ENCODE assay signal across 8 cellular contexts in genomic region chr13:106533940-106534843, GRCh38. TPM values are rescaled to one million over a fixed set of nuclear protein-coding genes. Genes with fewer than 3 reads are reported as not detected.
DNase-seq lines count a peak whose midpoint lies in the region; ATAC-seq and TF ChIP-seq lines count a peak whose summit lies in the region.

No MANE protein-coding gene starts in this region.

- in situ Hi-C loops in brain microvascular endothelial cell (cut with HindIII; ENCODE audit: low pct_ligation_motif_present, low sequenced_read_pairs), result no loop called here

- H3K27ac ChIP-seq in SJCRH30, result peak overlapping the region; percentile 28; the same call in 1 of the 2 replicates
- peak overlapping the region; percentile 92 for H3K27ac ChIP-seq in brain microvascular endothelial cell
- H3K27ac ChIP-seq in iPS DF 6.9 (ENCODE audit: low read length), result no peak overlapping the region

- POLR2A ChIA-PET in activated CD4-positive, alpha-beta T cell treated with anti-CD3 and anti-CD28 coated beads for 36 hours (lab: Charles Lee), result no interaction called here

- intact Hi-C loops in activated CD4-positive, alpha-beta T cell treated with anti-CD3 and anti-CD28 coated beads for 36 hours (cut with DNase I, micrococcal nuclease), result loop anchor here in 1 of 2 experiments (2.0 to 10.0 kb wide), 3 partner anchors 43 to 1487 kb away; no protein-coding TSS in a partner anchor

- TF ChIP-seq CTCF in brain microvascular endothelial cell (IDR thresholded peaks at IDR 0.05; ENCODE audit: low read depth, low read length, missing control alignments), result peak; percentile 12

- H3K4me3 Mint-ChIP-seq in activated CD4-positive, alpha-beta T cell treated with anti-CD3 and anti-CD28 coated beads for 36 hours, result peak overlapping the region; percentile 68

- H3K4me1 ChIP-seq in SJCRH30 (peaks cover 8% of the 10 kb centered on the region), iPS DF 6.9 (ENCODE audit: control insufficient read depth, insufficient read depth, low read length) (peaks cover 6% of the 10 kb centered on the region; the same call in 1 of the 2 replicates)

- no peaks in the 10 kb centered on the region for H3K9me3 Mint-ChIP-seq in activated CD4-positive, alpha-beta T cell treated with anti-CD3 and anti-CD28 coated beads for 36 hours (ENCODE audit: low read depth)

- H3K36me3 ChIP-seq in SJCRH30, result no peaks in the 10 kb centered on the region
- H3K36me3 ChIP-seq in brain microvascular endothelial cell (replicated peaks), result no peaks in the 10 kb centered on the region
- H3K36me3 ChIP-seq in iPS DF 6.9 (ENCODE audit: control insufficient read depth, insufficient read depth, low read length), result no peaks in the 10 kb centered on the region

- peak; percentile 45 for DNase-seq in activated CD4-positive, alpha-beta T cell treated with anti-CD3 and anti-CD28 coated beads for 36 hours
- no peak for DNase-seq in activated CD4-positive, alpha-beta T cell treated with anti-CD3 and anti-CD28 coated beads for 1 hour
- DNase-seq in SJCRH30 (peak; percentile 63 to 75), brain microvascular endothelial cell (peak; percentile 55), iPS DF 6.9 (ENCODE audit: low read depth, low spot score) (no peak), retina (peak; percentile 85)

- H3K27me3 ChIP-seq in SJCRH30 (no peaks in the 10 kb centered on the region), brain microvascular endothelial cell (replicated peaks) (no peaks in the 10 kb centered on the region), iPS DF 6.9 (ENCODE audit: control insufficient read depth, insufficient read depth, low read length) (peaks cover 1% of the 10 kb centered on the region; the same call in 1 of the 2 replicates)

- ATAC-seq in activated CD4-positive, alpha-beta T cell treated with anti-CD3 and anti-CD28 coated beads for 36 hours, result no peak
- ATAC-seq in GM21528 (IDR thresholded peaks at IDR 0.05; ENCODE audit: low FRiP score, unreplicated experiment), result no peak
- no peak for ATAC-seq in HG03280 (IDR thresholded peaks at IDR 0.05; ENCODE audit: unreplicated experiment)

- H3K27ac Mint-ChIP-seq in activated CD4-positive, alpha-beta T cell treated with anti-CD3 and anti-CD28 coated beads for 36 hours, result no peak overlapping the region

- no peaks in the 10 kb centered on the region for H3K36me3 Mint-ChIP-seq in activated CD4-positive, alpha-beta T cell treated with anti-CD3 and anti-CD28 coated beads for 36 hours (ENCODE audit: low read depth)

- no CpG with 5 or more reads among the region's 89 CpGs for WGBS in iPS DF 6.9 (ENCODE audit: insufficient coverage, insufficient read length)

- H3K4me1 Mint-ChIP-seq in activated CD4-positive, alpha-beta T cell treated with anti-CD3 and anti-CD28 coated beads for 36 hours, result peaks cover 19% of the 10 kb centered on the region

- H3K27me3 Mint-ChIP-seq in activated CD4-positive, alpha-beta T cell treated with anti-CD3 and anti-CD28 coated beads for 36 hours, result peaks cover 31% of the 10 kb centered on the region

- H3K4me3 ChIP-seq in SJCRH30 (peak overlapping the region; percentile 78), brain microvascular endothelial cell (ENCODE audit: low read depth, low read length) (peak overlapping the region; percentile 94), iPS DF 6.9 (ENCODE audit: low read length) (peak overlapping the region; percentile 85)

- no peaks in the 10 kb centered on the region for H3K9me3 ChIP-seq in SJCRH30 (replicated peaks)
- H3K9me3 ChIP-seq in iPS DF 6.9 (ENCODE audit: control insufficient read depth, insufficient read depth, low read length), result no peaks in the 10 kb centered on the region

- CTCF ChIA-PET in activated CD4-positive, alpha-beta T cell treated with anti-CD3 and anti-CD28 coated beads for 36 hours (lab: Charles Lee), result interaction anchor here (0.9 to 3.5 kb wide), 2 partner anchors 12 to 33 kb away, joined by 3 to 36 read pairs; partner anchors contain the start of gene ARGLU1

RNA-seq across cellular contexts. Expression of gene EFNB2, which starts 1.3 kb away (rescaled TPM):
- total RNA-seq in activated CD4-positive, alpha-beta T cell treated with anti-CD3 and anti-CD28 coated beads for 36 hours, result under 1 TPM; 0.05 to 0.14 TPM
- total RNA-seq in SJCRH30 (2014; rRNA removed; shearing (Covaris generic)), result 18.0 and 19.0 TPM in 2 replicates

RNA-seq across cellular contexts. Expression of gene ARGLU1, which starts 33.7 kb away (rescaled TPM):
- total RNA-seq in activated CD4-positive, alpha-beta T cell treated with anti-CD3 and anti-CD28 coated beads for 36 hours, result 10 to 100 TPM; 68.8 to 94.2 TPM
- total RNA-seq in SJCRH30 (2014; rRNA removed; shearing (Covaris generic)), result 66.9 and 100 TPM in 2 replicates

Comparison
In these comparisons a context has a peak if more than half of its experiments do, and no peak if none do; other contexts are left out.
1. DNase-seq: peak in activated CD4-positive, alpha-beta T cell treated with anti-CD3 and anti-CD28 coated beads for 36 hours (single experiment), SJCRH30 (2 of 2), brain microvascular endothelial cell (single experiment) and retina (single experiment); none in activated CD4-positive, alpha-beta T cell treated with anti-CD3 and anti-CD28 coated beads for 1 hour (single experiment) and iPS DF 6.9 (single experiment).
2. RNA of gene EFNB2, which starts 1.3 kb away (total RNA-seq): 18.0 to 19.0 TPM in SJCRH30; 0.05 to 0.14 TPM in activated CD4-positive, alpha-beta T cell treated with anti-CD3 and anti-CD28 coated beads for 36 hours; every median in the first group is over 10 times any median in the second.
3. Peak in every context shown above with its lines, with median percentiles within 50 percentile points of each other: H3K4me3 ChIP-seq.